ENCODE assay signal across 1 cellular context in genomic region chr11:19595499-19595839, GRCh38.
TF ChIP-seq lines count a peak whose summit lies in the region.

No MANE protein-coding gene starts in this region.

TF ChIP-seq in K562, 482 proteins besides CTCF, POLR2A, EP300 and RAD21 (continued from another document):
- TF ChIP-seq, protein P1, sequence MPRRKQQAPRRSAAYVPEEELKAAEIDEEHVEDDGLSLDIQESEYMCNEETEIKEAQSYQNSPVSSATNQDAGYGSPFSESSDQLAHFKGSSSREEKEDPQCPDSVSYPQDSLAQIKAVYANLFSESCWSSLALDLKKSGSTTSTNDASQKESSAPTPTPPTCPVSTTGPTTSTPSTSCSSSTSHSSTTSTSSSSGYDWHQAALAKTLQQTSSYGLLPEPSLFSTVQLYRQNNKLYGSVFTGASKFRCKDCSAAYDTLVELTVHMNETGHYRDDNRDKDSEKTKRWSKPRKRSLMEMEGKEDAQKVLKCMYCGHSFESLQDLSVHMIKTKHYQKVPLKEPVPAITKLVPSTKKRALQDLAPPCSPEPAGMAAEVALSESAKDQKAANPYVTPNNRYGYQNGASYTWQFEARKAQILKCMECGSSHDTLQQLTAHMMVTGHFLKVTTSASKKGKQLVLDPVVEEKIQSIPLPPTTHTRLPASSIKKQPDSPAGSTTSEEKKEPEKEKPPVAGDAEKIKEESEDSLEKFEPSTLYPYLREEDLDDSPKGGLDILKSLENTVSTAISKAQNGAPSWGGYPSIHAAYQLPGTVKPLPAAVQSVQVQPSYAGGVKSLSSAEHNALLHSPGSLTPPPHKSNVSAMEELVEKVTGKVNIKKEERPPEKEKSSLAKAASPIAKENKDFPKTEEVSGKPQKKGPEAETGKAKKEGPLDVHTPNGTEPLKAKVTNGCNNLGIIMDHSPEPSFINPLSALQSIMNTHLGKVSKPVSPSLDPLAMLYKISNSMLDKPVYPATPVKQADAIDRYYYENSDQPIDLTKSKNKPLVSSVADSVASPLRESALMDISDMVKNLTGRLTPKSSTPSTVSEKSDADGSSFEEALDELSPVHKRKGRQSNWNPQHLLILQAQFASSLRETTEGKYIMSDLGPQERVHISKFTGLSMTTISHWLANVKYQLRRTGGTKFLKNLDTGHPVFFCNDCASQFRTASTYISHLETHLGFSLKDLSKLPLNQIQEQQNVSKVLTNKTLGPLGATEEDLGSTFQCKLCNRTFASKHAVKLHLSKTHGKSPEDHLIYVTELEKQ (CRISPR knock-in tag; IDR thresholded peaks at IDR 0.05): no peak
- no peak for TF ChIP-seq HMGN3 (IDR thresholded peaks at IDR 0.05; ENCODE audit: borderline replicate concordance, extremely low read depth, insufficient read length, low read depth, low read length)
TF ChIP-seq in K562: peak in this region for 2.
